In the genomic region with DNA sequence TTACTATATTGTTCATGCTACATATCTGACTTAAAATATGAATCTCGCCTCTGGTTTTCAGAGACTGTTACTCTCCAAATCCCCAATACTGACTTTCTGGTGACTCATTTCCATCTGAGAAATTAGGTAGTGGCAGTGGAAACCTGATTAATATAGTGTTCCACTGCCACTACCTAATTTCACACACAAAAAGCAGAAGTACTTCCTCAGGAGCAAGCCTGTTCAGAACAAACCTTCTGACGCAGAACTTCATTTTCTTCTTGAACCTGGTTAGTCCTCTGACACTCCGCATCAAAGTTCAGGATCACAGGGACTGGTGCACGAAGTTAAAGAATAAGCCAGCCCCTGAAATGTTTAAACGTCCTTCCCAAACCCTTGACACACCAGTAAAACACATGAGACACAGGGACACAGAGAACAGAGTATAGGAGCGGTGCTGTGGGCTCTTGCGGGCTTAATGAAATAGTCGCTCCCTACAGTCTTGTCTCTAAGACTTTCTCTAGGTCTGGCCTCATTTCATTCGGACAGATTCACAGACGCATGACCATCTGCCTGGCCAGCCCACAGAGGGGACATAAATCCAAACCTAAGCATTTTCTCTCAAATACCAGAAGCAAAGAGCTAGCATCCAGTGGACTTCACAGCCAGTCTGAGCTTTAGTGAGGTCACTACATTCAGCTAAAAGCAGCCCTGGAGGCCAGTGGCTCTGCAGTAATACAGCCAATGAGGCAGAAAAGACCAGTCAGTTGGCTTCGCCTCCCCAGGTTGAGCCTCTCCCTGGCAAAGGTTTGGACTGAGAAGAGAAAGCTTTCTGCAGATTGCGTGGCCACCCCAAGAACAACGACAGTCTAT, we compare ENCODE assay signal across 11 cellular contexts. TPM values are rescaled to one million over a fixed set of nuclear protein-coding genes. Genes with fewer than 3 reads are reported as not detected.
DNase-seq lines count a peak whose midpoint lies in the region; ATAC-seq and TF ChIP-seq lines count a peak whose summit lies in the region.
"Had no signal": no experiment of that assay in that cellular context is flagged by ENCODE, and none has a peak within 500 bp of the region (broad histone marks: within the 10 kb centered on the region; RNA-seq: fewer than 3 reads in every experiment).

No MANE protein-coding gene starts in this region.

- H3K27me3 ChIP-seq in Loucy (ENCODE audit: insufficient read depth, low read length, poor library complexity, severe bottlenecking) = no peaks in the 10 kb centered on the region
- no peaks in the 10 kb centered on the region for H3K27me3 ChIP-seq in neutrophil
- H3K27me3 ChIP-seq in tibial nerve = no peaks in the 10 kb centered on the region
- H3K27me3 ChIP-seq: right lobe of liver had no signal

- H3K4me1 ChIP-seq in Loucy (ENCODE audit: insufficient read depth, low read length, poor library complexity, severe bottlenecking) (peaks cover 33% of the 10 kb centered on the region), neutrophil (ENCODE audit: control insufficient read depth in 1 of 2, insufficient read depth in 1 of 2, low read depth in 1 of 2, low read length in 1 of 2) (peaks cover 28 to 36% of the 10 kb centered on the region in 2 experiments), tibial nerve (peaks cover 0 to 33% (median 11%) of the 10 kb centered on the region in 4 donors)

- peak overlapping the region; percentile 69 for H3K27ac ChIP-seq in neutrophil
- peak overlapping the region in 1 of 4 donors; percentile 8 for H3K27ac ChIP-seq in tibial nerve

- no peaks in the 10 kb centered on the region for H3K9me3 ChIP-seq in Loucy (ENCODE audit: insufficient read depth, low read depth, low read length)
- no peaks in the 10 kb centered on the region for H3K9me3 ChIP-seq in neutrophil
- no peaks in the 10 kb centered on the region for H3K9me3 ChIP-seq in tibial nerve
- H3K9me3 ChIP-seq: right lobe of liver had no signal

- peak overlapping the region; percentile 51 for H3K9ac ChIP-seq in Loucy (ENCODE audit: low read depth, low read length, poor library complexity, severe bottlenecking)

- H3K36me3 Mint-ChIP-seq in natural killer cell = no peaks in the 10 kb centered on the region

- no peaks in the 10 kb centered on the region for H3K27me3 Mint-ChIP-seq in natural killer cell (ENCODE audit: low read depth in 2 of 2)

- intact Hi-C loops in natural killer cell (cut with micrococcal nuclease) = no loop called here

- H3K36me3 ChIP-seq in Loucy (ENCODE audit: insufficient read depth, low read length) (no peaks in the 10 kb centered on the region), neutrophil (peaks cover 39% of the 10 kb centered on the region), tibial nerve (peaks cover 0 to 59% (median 0%) of the 10 kb centered on the region in 3 donors)

- H3K79me2 ChIP-seq in Loucy (ENCODE audit: insufficient read depth, low read length) = peaks cover 4% of the 10 kb centered on the region; the same call in 1 of the 2 replicates

- TF ChIP-seq EP300 in tibial nerve (IDR thresholded peaks at IDR 0.05) = no peak

- H3K4me2 ChIP-seq in Loucy (ENCODE audit: low read depth, low read length, poor library complexity, severe bottlenecking) = peak overlapping the region; percentile 92

- DNase-seq in natural killer cell (no peak), tibial nerve (ENCODE audit: low spot score in 2 of 2) (no peak), DMS79 treated with DMSO at 0.1 percent for 48 hours (lab: John Stamatoyannopoulos, UW) (no peak)
- DNase-seq: right lobe of liver had no signal

- H3F3A ChIP-seq in Loucy (ENCODE audit: low read depth) = no peaks in the 10 kb centered on the region

- H3K4me3 Mint-ChIP-seq in natural killer cell = no peak overlapping the region

- 83 to 90% methylated on average over 13 of the region's 13 CpGs for WGBS in tibial nerve, 2 donors

- H3K4me1 Mint-ChIP-seq in natural killer cell = peaks cover 17 to 35% of the 10 kb centered on the region in 2 donors

- H3K4me3 ChIP-seq in Loucy (ENCODE audit: low read length, poor library complexity, severe bottlenecking) (no peak overlapping the region), neutrophil (ENCODE audit: low read depth in 1 of 2, low read length in 1 of 2) (no peak overlapping the region), tibial nerve (no peak overlapping the region)
- H3K4me3 ChIP-seq: right lobe of liver had no signal

- no peak for TF ChIP-seq CTCF in Loucy (conservative IDR thresholded peaks at IDR 0.05; ENCODE audit: low read length)
- TF ChIP-seq CTCF in neutrophil (IDR thresholded peaks at IDR 0.05) = no peak
- TF ChIP-seq CTCF in natural killer cell (IDR thresholded peaks at IDR 0.05) = no peak
- TF ChIP-seq CTCF in tibial nerve (IDR thresholded peaks at IDR 0.05) = no peak

- ATAC-seq in GM18861 (IDR thresholded peaks at IDR 0.05; ENCODE audit: unreplicated experiment) (peak; percentile 41), GM21825 (IDR thresholded peaks at IDR 0.05; ENCODE audit: unreplicated experiment) (peak; percentile 32), natural killer cell (no peak), SK-N-SH treated with all-trans-retinoic acid at 6 μM for 48 hours (no peak)

- no peak overlapping the region for H2AFZ ChIP-seq in Loucy (ENCODE audit: low read length)

- no peaks in the 10 kb centered on the region for H4K20me1 ChIP-seq in Loucy (ENCODE audit: insufficient read depth, low read length, poor library complexity, severe bottlenecking)

- peak overlapping the region in 1 of 2 donors; percentile 52 for H3K27ac Mint-ChIP-seq in natural killer cell

- no peaks in the 10 kb centered on the region for H3K9me3 Mint-ChIP-seq in natural killer cell

- no peaks in the 10 kb centered on the region for H3K9me2 ChIP-seq in Loucy (replicated peaks; ENCODE audit: low read depth, low read length)

- no peak for TF ChIP-seq POLR2A in tibial nerve (IDR thresholded peaks at IDR 0.05)

TF ChIP-seq in SK-N-SH treated with all-trans-retinoic acid at 6 μM for 48 hours, 23 proteins besides CTCF, POLR2A, EP300 and RAD21 (continues in another document):
- TF ChIP-seq ARNTL (CRISPR knock-in tag; IDR thresholded peaks at IDR 0.05; ENCODE audit: borderline replicate concordance, low read depth) (no peak), TCF4 (CRISPR knock-in tag; IDR thresholded peaks at IDR 0.05; ENCODE audit: borderline replicate concordance) (no peak), ZNF8 (CRISPR knock-in tag; IDR thresholded peaks at IDR 0.05) (no peak), CSDC2 (CRISPR knock-in tag; IDR thresholded peaks at IDR 0.05) (no peak), RARB (CRISPR knock-in tag; IDR thresholded peaks at IDR 0.05) (no peak), OSR1 (CRISPR knock-in tag; IDR thresholded peaks at IDR 0.05) (no peak), ZFP30 (CRISPR knock-in tag; IDR thresholded peaks at IDR 0.05) (no peak)
- TF ChIP-seq, protein P1, sequence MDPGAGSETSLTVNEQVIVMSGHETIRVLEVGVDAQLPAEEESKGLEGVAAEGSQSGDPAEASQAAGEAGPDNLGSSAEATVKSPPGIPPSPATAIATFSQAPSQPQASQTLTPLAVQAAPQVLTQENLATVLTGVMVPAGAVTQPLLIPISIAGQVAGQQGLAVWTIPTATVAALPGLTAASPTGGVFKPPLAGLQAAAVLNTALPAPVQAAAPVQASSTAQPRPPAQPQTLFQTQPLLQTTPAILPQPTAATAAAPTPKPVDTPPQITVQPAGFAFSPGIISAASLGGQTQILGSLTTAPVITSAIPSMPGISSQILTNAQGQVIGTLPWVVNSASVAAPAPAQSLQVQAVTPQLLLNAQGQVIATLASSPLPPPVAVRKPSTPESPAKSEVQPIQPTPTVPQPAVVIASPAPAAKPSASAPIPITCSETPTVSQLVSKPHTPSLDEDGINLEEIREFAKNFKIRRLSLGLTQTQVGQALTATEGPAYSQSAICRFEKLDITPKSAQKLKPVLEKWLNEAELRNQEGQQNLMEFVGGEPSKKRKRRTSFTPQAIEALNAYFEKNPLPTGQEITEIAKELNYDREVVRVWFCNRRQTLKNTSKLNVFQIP (CRISPR knock-in tag; IDR thresholded peaks at IDR 0.05; ENCODE audit: borderline replicate concordance, low read depth) = no peak
- TF ChIP-seq, protein P2, sequence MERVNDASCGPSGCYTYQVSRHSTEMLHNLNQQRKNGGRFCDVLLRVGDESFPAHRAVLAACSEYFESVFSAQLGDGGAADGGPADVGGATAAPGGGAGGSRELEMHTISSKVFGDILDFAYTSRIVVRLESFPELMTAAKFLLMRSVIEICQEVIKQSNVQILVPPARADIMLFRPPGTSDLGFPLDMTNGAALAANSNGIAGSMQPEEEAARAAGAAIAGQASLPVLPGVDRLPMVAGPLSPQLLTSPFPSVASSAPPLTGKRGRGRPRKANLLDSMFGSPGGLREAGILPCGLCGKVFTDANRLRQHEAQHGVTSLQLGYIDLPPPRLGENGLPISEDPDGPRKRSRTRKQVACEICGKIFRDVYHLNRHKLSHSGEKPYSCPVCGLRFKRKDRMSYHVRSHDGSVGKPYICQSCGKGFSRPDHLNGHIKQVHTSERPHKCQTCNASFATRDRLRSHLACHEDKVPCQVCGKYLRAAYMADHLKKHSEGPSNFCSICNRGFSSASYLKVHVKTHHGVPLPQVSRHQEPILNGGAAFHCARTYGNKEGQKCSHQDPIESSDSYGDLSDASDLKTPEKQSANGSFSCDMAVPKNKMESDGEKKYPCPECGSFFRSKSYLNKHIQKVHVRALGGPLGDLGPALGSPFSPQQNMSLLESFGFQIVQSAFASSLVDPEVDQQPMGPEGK (CRISPR knock-in tag; IDR thresholded peaks at IDR 0.05; ENCODE audit: borderline replicate concordance) = no peak

RNA-seq across cellular contexts. Expression of a gene that starts 4.2 kb away (rescaled TPM):
- total RNA-seq in natural killer cell (10 to 100 TPM; 28.7 to 42.0 (median 39.2) TPM), tibial nerve (10 to 100 TPM; 20.7 to 82.2 (median 32.6) TPM)

RNA-seq across cellular contexts. Expression of a gene that starts 26.5 kb away (rescaled TPM):
- not detected for total RNA-seq in natural killer cell
- not detected for total RNA-seq in tibial nerve
- total RNA-seq: M059J; right lobe of liver; T-helper 1 cell treated with Interleukin-12 subunit alpha and Interleukin-12 subunit beta and Interleukin-4 antibody, amounts not matched to agents 30 ng/mL and 1 ng/mL, for 36 hours had no signal

RNA-seq across cellular contexts. Expression of a gene that starts 36.6 kb away (rescaled TPM):
- total RNA-seq in natural killer cell = 10 to 100 TPM; 26.1 to 33.9 (median 33.8) TPM
- total RNA-seq in tibial nerve = 10 to 100 TPM; 41.8 to 50.6 (median 49.4) TPM

RNA-seq across cellular contexts. Expression of a gene that starts 59.2 kb away (rescaled TPM):
- total RNA-seq in natural killer cell (10 to 100 TPM; 60.0 to 81.7 (median 76.9) TPM), tibial nerve (10 to 100 TPM; 20.5 to 46.9 (median 32.5) TPM)

Comparison
In these comparisons a context has a peak if more than half of its experiments do, and no peak if none do; other contexts are left out.
1. ATAC-seq: peak in GM18861 (single experiment) and GM21825 (single experiment); none in natural killer cell (0 of 3) and SK-N-SH treated with all-trans-retinoic acid at 6 μM for 48 hours (single experiment).